Comparison of ENCODE assay signal across 8 cellular contexts in the genomic region with DNA sequence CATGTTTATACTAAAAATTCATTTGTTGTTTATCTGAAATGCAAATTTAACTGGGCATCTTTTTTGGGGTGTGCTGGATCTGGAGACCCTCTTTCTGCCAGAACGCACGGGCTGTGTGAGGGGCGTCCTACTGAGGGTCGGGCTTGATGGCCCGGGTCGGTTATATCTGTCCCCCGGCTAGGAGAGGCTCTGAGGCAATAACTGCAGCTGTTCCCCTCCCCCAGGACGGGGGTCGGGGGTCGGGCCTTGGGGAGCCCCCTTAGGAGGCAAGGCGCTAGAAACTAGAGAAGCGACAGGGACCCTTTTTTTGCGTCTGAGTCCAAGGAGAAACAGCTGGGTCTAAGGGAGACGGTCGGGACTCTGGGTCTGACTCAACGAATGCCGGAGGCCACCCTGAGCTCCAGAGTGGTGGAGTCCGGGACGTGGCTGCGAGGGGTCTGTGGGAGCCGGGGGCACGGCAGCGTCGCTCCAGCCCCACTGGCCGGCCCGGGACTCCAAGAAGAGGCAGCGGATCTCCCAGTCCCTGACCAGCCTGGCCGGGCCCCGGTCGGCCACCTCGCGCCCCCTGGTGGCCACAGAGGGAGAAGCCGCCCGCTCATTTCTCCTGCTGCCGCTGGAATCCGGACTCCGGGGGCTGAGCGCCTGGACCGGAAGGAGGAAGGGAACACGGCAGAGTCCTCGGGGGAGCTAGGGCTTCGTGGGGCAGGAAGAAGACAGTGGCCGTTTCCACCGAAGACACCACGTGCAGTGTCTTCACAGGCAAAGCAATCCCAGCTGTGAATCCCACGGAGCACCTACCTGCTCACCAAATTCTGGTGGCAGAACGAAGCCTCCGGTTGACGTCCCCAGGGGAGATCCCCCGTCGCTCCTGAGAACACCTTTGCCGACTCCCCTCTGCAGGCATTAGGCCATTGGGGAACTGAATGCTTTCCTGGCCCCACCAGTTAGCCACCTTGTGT. TPM values are rescaled to one million over a fixed set of nuclear protein-coding genes. Genes with fewer than 3 reads are reported as not detected.
DNase-seq lines count a peak whose midpoint lies in the region; ATAC-seq and TF ChIP-seq lines count a peak whose summit lies in the region.

No MANE protein-coding gene starts in this region.

- H3K27me3 ChIP-seq in colonic mucosa = no peaks in the 10 kb centered on the region

- CTCF ChIA-PET in activated CD4-positive, alpha-beta T cell treated with anti-CD3 and anti-CD28 coated beads for 36 hours (lab: Charles Lee) = interaction anchor here (0.6 to 5.9 kb wide), 50 partner anchors 11 to 1403 kb away, joined by 3 to 56 read pairs (median 6); partner anchors contain the start of gene SCML4

- DNase-seq in NCI-H345 treated with DMSO at 0.1 percent for 48 hours (lab: John Stamatoyannopoulos, UW; ENCODE audit: unreplicated experiment) (peak; percentile 78), colonic mucosa (peak; percentile 87), left kidney (ENCODE audit: low read depth, low spot score) (peak; percentile 96)
- peak; percentile 88 for DNase-seq in activated CD4-positive, alpha-beta T cell treated with anti-CD3 and anti-CD28 coated beads for 36 hours
- peak; percentile 60 to 77 (median 73) for DNase-seq in stimulated activated CD4-positive, alpha-beta T cell treated with anti-CD3 and anti-CD28 coated beads, Interleukin-1b, Interleukin-23, amount 100 ng/mL, for 24 hours (ENCODE audit: low read depth in 4 of 4, low spot score in 1 of 4)

- H3K4me1 Mint-ChIP-seq in activated CD4-positive, alpha-beta T cell treated with anti-CD3 and anti-CD28 coated beads for 36 hours = peaks cover 21% of the 10 kb centered on the region

- H3K4me3 Mint-ChIP-seq in activated CD4-positive, alpha-beta T cell treated with anti-CD3 and anti-CD28 coated beads for 36 hours = peak overlapping the region; percentile 71

- intact Hi-C loops in activated CD4-positive, alpha-beta T cell treated with anti-CD3 and anti-CD28 coated beads for 36 hours (cut with DNase I, micrococcal nuclease) = loop anchor here (1.0 to 2.0 kb wide), 9 partner anchors 25 to 173 kb away; no protein-coding TSS in a partner anchor
- intact Hi-C loops in colonic mucosa (cut with DNase I) = loop anchor here (5.0 kb wide), 1 partner anchor 171 kb away; no protein-coding TSS in a partner anchor

- no peaks in the 10 kb centered on the region for H3K9me3 ChIP-seq in colonic mucosa

- ATAC-seq in HG03039 (IDR thresholded peaks at IDR 0.05; ENCODE audit: unreplicated experiment) (peak; percentile 61), HG03457 (IDR thresholded peaks at IDR 0.05; ENCODE audit: unreplicated experiment) (no peak)
- peak; percentile 91 for ATAC-seq in activated CD4-positive, alpha-beta T cell treated with anti-CD3 and anti-CD28 coated beads for 36 hours

- H3K36me3 ChIP-seq in colonic mucosa = no peaks in the 10 kb centered on the region

- no peaks in the 10 kb centered on the region for H3K27me3 Mint-ChIP-seq in activated CD4-positive, alpha-beta T cell treated with anti-CD3 and anti-CD28 coated beads for 36 hours

- no peaks in the 10 kb centered on the region for H3K36me3 Mint-ChIP-seq in activated CD4-positive, alpha-beta T cell treated with anti-CD3 and anti-CD28 coated beads for 36 hours (ENCODE audit: low read depth)

- H3K4me3 ChIP-seq in colonic mucosa = peak overlapping the region; percentile 22

- POLR2A ChIA-PET in activated CD4-positive, alpha-beta T cell treated with anti-CD3 and anti-CD28 coated beads for 36 hours (lab: Charles Lee) = interaction anchor here (0.5 to 0.7 kb wide), 4 partner anchors 21 to 99 kb away, joined by 3 to 4 read pairs (median 4); no protein-coding TSS in a partner anchor

- TF ChIP-seq CTCF in GM12873 (IDR thresholded peaks at IDR 0.05; ENCODE audit: insufficient read depth, low read depth, low read length, missing control alignments) = peak; percentile 86
- TF ChIP-seq CTCF in colonic mucosa (IDR thresholded peaks at IDR 0.05) = peak; percentile 94

- H3K4me1 ChIP-seq in colonic mucosa = no peaks in the 10 kb centered on the region

- H3K9me3 Mint-ChIP-seq in activated CD4-positive, alpha-beta T cell treated with anti-CD3 and anti-CD28 coated beads for 36 hours (ENCODE audit: low read depth) = no peaks in the 10 kb centered on the region

- H3K9ac ChIP-seq in colonic mucosa (ENCODE audit: low read depth in 2 of 2, low read length in 2 of 2) = peak overlapping the region; percentile 28 to 68

- H3K27ac ChIP-seq in colonic mucosa = no peak overlapping the region

- peak overlapping the region; percentile 70 for H3K27ac Mint-ChIP-seq in activated CD4-positive, alpha-beta T cell treated with anti-CD3 and anti-CD28 coated beads for 36 hours

RNA-seq across cellular contexts. Expression of gene SCML4, which starts 24.0 kb away (rescaled TPM):
- 10 to 100 TPM in 1 of 2 experiments, 1 to 10 TPM in 1; 9.0 to 11.0 TPM for total RNA-seq in activated CD4-positive, alpha-beta T cell treated with anti-CD3 and anti-CD28 coated beads for 36 hours
- total RNA-seq in colonic mucosa = 1 to 10 TPM; 1.2 to 1.8 TPM
